7 cellular contexts compared by ENCODE assay signal in the genomic region with DNA sequence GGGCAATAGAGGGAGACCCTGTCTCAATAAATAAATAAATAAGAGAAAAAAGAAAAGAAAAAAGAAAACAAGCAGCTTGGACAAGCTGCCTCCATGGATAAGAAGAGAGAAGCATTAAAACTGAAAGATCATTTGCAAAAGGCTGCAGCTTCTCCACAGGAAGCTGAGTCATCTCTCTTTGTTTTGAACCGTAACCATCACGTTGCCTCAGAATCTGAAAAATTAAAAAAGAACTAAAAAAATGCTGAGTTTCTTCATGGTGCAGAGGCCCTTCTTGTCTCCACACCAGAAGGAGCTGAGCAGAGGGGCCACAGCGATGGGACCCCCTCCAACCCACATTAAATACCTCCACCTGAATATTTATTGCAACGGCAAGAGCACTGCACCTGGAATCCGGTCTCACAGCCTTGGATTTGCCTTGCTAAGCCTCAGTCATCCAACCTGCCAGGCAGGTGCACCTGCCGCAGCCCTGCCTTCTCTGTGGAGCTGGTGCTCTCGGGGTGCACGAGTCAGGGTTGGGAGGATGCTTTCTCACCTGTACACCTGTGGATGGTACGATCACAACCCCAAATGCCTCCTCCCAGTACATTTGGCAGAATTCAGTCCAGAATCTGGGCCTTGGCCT. TPM values are rescaled to one million over a fixed set of nuclear protein-coding genes. Genes with fewer than 3 reads are reported as not detected.
DNase-seq lines count a peak whose midpoint lies in the region; ATAC-seq lines count a peak whose summit lies in the region.

No MANE protein-coding gene starts in this region.

- peak overlapping the region; percentile 42 to 90 (median 72) for H3K27ac Mint-ChIP-seq in naive thymus-derived CD4-positive, alpha-beta T cell

- no peaks in the 10 kb centered on the region for H3K27me3 ChIP-seq in adipocyte (replicated peaks; ENCODE audit: control insufficient read depth, insufficient read depth, low read length)
- H3K27me3 ChIP-seq in naive thymus-derived CD4-positive, alpha-beta T cell (ENCODE audit: control insufficient read depth in 2 of 2, insufficient read depth in 2 of 2, low read length in 2 of 2), result no peaks in the 10 kb centered on the region

- H3K9ac ChIP-seq in adipocyte (ENCODE audit: low read length), result peak overlapping the region; percentile 26

- DNase-seq in GM04504 (ENCODE audit: low read depth) (peak; percentile 60), NCI-H2107 treated with DMSO at 0.1 percent for 48 hours (lab: John Stamatoyannopoulos, UW; ENCODE audit: unreplicated experiment) (peak; percentile 39), adipocyte (ENCODE audit: low read depth) (peak; percentile 83), retina (no peak), SHP77 treated with DMSO at 0.1 percent for 48 hours (lab: John Stamatoyannopoulos, UW) (no peak)
- DNase-seq in naive thymus-derived CD4-positive, alpha-beta T cell, result peak in 7 of 9 donors; percentile 28 to 56 (median 47)

- peaks cover 47% of the 10 kb centered on the region for H3K4me1 ChIP-seq in adipocyte (ENCODE audit: control insufficient read depth, insufficient read depth, low read length)
- H3K4me1 ChIP-seq in naive thymus-derived CD4-positive, alpha-beta T cell (ENCODE audit: control insufficient read depth in 2 of 2, insufficient read depth in 2 of 2, low read length in 2 of 2), result peaks cover 29% of the 10 kb centered on the region in 2 donors

- H3K36me3 ChIP-seq in adipocyte (ENCODE audit: control insufficient read depth, insufficient read depth, low read length, severe bottlenecking), result no peaks in the 10 kb centered on the region
- H3K36me3 ChIP-seq in naive thymus-derived CD4-positive, alpha-beta T cell (ENCODE audit: control insufficient read depth in 2 of 3, insufficient read depth in 3 of 3, low read length in 3 of 3), result no peaks in the 10 kb centered on the region

- H3K9me3 Mint-ChIP-seq in naive thymus-derived CD4-positive, alpha-beta T cell, result no peaks in the 10 kb centered on the region

- peak overlapping the region; percentile 9 for H3K27ac ChIP-seq in naive thymus-derived CD4-positive, alpha-beta T cell (ENCODE audit: low read depth, low read length)

- H3K36me3 Mint-ChIP-seq in naive thymus-derived CD4-positive, alpha-beta T cell, result peaks cover 0 to 6% (median 0%) of the 10 kb centered on the region in 5 donors

- peak; percentile 35 for ATAC-seq in GM21526 (IDR thresholded peaks at IDR 0.05; ENCODE audit: low FRiP score, unreplicated experiment)
- peak; percentile 72 for ATAC-seq in naive thymus-derived CD4-positive, alpha-beta T cell

- POLR2A ChIA-PET in naive thymus-derived CD4-positive, alpha-beta T cell (lab: Charles Lee), result interaction anchor here (1.2 to 2.6 kb wide), 6 partner anchors 8 to 127 kb away, joined by 3 to 14 read pairs (median 5); no protein-coding TSS in a partner anchor

- H3K4me3 Mint-ChIP-seq in naive thymus-derived CD4-positive, alpha-beta T cell, result peak overlapping the region; percentile 16 to 79 (median 46)

- CTCF ChIA-PET in naive thymus-derived CD4-positive, alpha-beta T cell (lab: Charles Lee), result interaction anchor here (1.1 to 1.6 kb wide), 3 partner anchors 17 to 75 kb away, joined by 3 to 5 read pairs (median 4); no protein-coding TSS in a partner anchor

- peaks cover 61 to 92% (median 68%) of the 10 kb centered on the region in 7 donors for H3K4me1 Mint-ChIP-seq in naive thymus-derived CD4-positive, alpha-beta T cell

- H3K9me3 ChIP-seq in adipocyte (ENCODE audit: control insufficient read depth, low read length), result no peaks in the 10 kb centered on the region
- H3K9me3 ChIP-seq in naive thymus-derived CD4-positive, alpha-beta T cell (ENCODE audit: control insufficient read depth in 2 of 3, low read length in 3 of 3), result no peaks in the 10 kb centered on the region

- H3K27me3 Mint-ChIP-seq in naive thymus-derived CD4-positive, alpha-beta T cell, result peaks cover 0 to 27% (median 0%) of the 10 kb centered on the region in 5 donors

- intact Hi-C loops in naive thymus-derived CD4-positive, alpha-beta T cell (cut with micrococcal nuclease), result loop anchor here (1.0 to 5.0 kb wide), 10 partner anchors 8 to 268 kb away; partner anchors contain the start of gene OSER1 (in 1 of the 2)

- no peak overlapping the region for H3K4me3 ChIP-seq in adipocyte (ENCODE audit: low read length)
- H3K4me3 ChIP-seq in naive thymus-derived CD4-positive, alpha-beta T cell (ENCODE audit: low read length), result no peak overlapping the region

RNA-seq across cellular contexts. Expression of gene TOX2, which starts 28.1 kb away (rescaled TPM):
- total RNA-seq in naive thymus-derived CD4-positive, alpha-beta T cell, result 1 to 10 TPM in 2 of 5 experiments, under 1 TPM in 3; 0.22 to 7.1 (median 0.96) TPM
- 1 to 10 TPM; 1.6 to 4.0 TPM for polyA plus RNA-seq in naive thymus-derived CD4-positive, alpha-beta T cell

Comparison
In these comparisons a context has a peak if more than half of its experiments do, and no peak if none do; other contexts are left out.
1. DNase-seq: peak in GM04504 (single experiment), NCI-H2107 treated with DMSO at 0.1 percent for 48 hours (single experiment), adipocyte (single experiment) and naive thymus-derived CD4-positive, alpha-beta T cell (7 of 9); none in retina (single experiment) and SHP77 treated with DMSO at 0.1 percent for 48 hours (single experiment).